ENCODE assay signal across 11 cellular contexts in the genomic region with DNA sequence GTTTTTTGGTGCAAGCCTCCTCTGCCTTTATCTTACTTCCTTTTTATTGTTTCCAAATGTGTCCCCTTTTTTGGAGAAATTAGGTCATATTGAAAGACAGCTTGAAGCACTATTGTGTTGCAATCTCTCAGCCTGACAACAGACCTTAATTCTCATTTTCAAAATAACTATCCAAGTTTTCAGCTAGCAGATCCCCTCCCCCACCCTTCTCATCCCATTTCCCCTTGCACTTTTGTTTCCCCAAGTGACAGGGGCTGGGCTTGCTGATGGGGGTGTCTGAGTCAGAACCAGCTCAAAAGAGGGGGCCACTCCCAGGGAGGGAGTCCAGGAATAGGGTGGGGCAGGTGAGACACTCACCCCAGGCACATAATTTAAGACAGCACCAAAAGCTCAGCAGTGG.
DNase-seq lines count a peak whose midpoint lies in the region; ATAC-seq and TF ChIP-seq lines count a peak whose summit lies in the region.
"Had no signal": no experiment of that assay in that cellular context is flagged by ENCODE, and none has a peak within 500 bp of the region (broad histone marks: within the 10 kb centered on the region; RNA-seq: fewer than 3 reads in every experiment).

No MANE protein-coding gene starts in this region.

- H3K27me3 Mint-ChIP-seq in activated T-cell treated with anti-CD3 and anti-CD28 coated beads, Interleukin-2, amount 50 U/mL, for 72 hours (ENCODE audit: low read depth) = no peaks in the 10 kb centered on the region

- H3K36me3 Mint-ChIP-seq in activated T-cell treated with anti-CD3 and anti-CD28 coated beads, Interleukin-2, amount 50 U/mL, for 72 hours (ENCODE audit: insufficient read depth in 2 of 2) = peaks cover 10 to 11% of the 10 kb centered on the region in 2 donors
- peaks cover 75% of the 10 kb centered on the region for H3K36me3 Mint-ChIP-seq in stimulated activated effector memory CD8-positive, alpha-beta T cell treated with anti-CD3 and anti-CD28 coated beads, Interleukin-12 subunit alpha, Interleukin-12 subunit beta, amount 100 ng/mL, for 72 hours

- TF ChIP-seq EP300 in esophagus muscularis mucosa (IDR thresholded peaks at IDR 0.05) = no peak

- H3K27ac ChIP-seq in RWPE1 = peak overlapping the region; percentile 67
- H3K27ac ChIP-seq in esophagus muscularis mucosa (replicated peaks in 1 of 4) = peak overlapping the region; percentile 25 to 42 (median 36)

- no peak for TF ChIP-seq CTCF in RWPE1 (conservative IDR thresholded peaks at IDR 0.05; ENCODE audit: low read depth)
- TF ChIP-seq CTCF in esophagus muscularis mucosa (IDR thresholded peaks at IDR 0.05) = no peak

- POLR2A ChIA-PET in RWPE1 (lab: Yijun Ruan, JAX; ENCODE audit: low non-redundant PET) (interaction anchor here (1.3 kb wide), 1 partner anchor 13 kb away, joined by 5 read pairs; no protein-coding TSS in a partner anchor), HEK293T (lab: Yijun Ruan, JAX) (no interaction called here)

- peaks cover 48% of the 10 kb centered on the region for H3K4me1 Mint-ChIP-seq in activated T-cell treated with anti-CD3 and anti-CD28 coated beads, Interleukin-2, amount 50 U/mL, for 72 hours (ENCODE audit: low read depth)
- H3K4me1 Mint-ChIP-seq in stimulated activated effector memory CD8-positive, alpha-beta T cell treated with anti-CD3 and anti-CD28 coated beads, Interleukin-12 subunit alpha, Interleukin-12 subunit beta, amount 100 ng/mL, for 72 hours = peaks cover 69% of the 10 kb centered on the region

- DNase-seq in activated T-cell treated with anti-CD3 and anti-CD28 coated beads, Interleukin-2, amount 50 U/mL, for 72 hours = no peak
- DNase-seq in activated T-cell treated with anti-CD3 and anti-CD28 coated beads for 4 hours (no peak), RWPE1 (ENCODE audit: low spot score) (peak; percentile 63), esophagus muscularis mucosa (ENCODE audit: extremely low spot score) (no peak), HEK293T (ENCODE audit: extremely low spot score) (no peak)
- no peak for DNase-seq in stimulated activated effector memory CD8-positive, alpha-beta T cell treated with anti-CD3 and anti-CD28 coated beads, Interleukin-12 subunit alpha, Interleukin-12 subunit beta, amount 100 ng/mL, for 72 hours (ENCODE audit: low spot score in 2 of 2)
- DNase-seq: NCI-H1417 treated with DMSO at 0.1 percent for 48 hours, NCI-H82 had no signal

- no peak for TF ChIP-seq POLR2A in esophagus muscularis mucosa (IDR thresholded peaks at IDR 0.05; ENCODE audit: low read depth)

- peak overlapping the region in 1 of 2 donors; percentile 61 for H3K4me3 Mint-ChIP-seq in activated T-cell treated with anti-CD3 and anti-CD28 coated beads, Interleukin-2, amount 50 U/mL, for 72 hours
- H3K4me3 Mint-ChIP-seq in stimulated activated effector memory CD8-positive, alpha-beta T cell treated with anti-CD3 and anti-CD28 coated beads, Interleukin-12 subunit alpha, Interleukin-12 subunit beta, amount 100 ng/mL, for 72 hours = peak overlapping the region; percentile 94

- H3K36me3 ChIP-seq in esophagus muscularis mucosa = peaks cover 0 to 48% (median 10%) of the 10 kb centered on the region in 4 donors

- no peaks in the 10 kb centered on the region for H3K9me3 ChIP-seq in esophagus muscularis mucosa
- H3K9me3 ChIP-seq: body of pancreas had no signal

- H3K9me3 Mint-ChIP-seq in activated T-cell treated with anti-CD3 and anti-CD28 coated beads, Interleukin-2, amount 50 U/mL, for 72 hours = no peaks in the 10 kb centered on the region
- no peaks in the 10 kb centered on the region for H3K9me3 Mint-ChIP-seq in stimulated activated effector memory CD8-positive, alpha-beta T cell treated with anti-CD3 and anti-CD28 coated beads, Interleukin-12 subunit alpha, Interleukin-12 subunit beta, amount 100 ng/mL, for 72 hours

- no peaks in the 10 kb centered on the region for H3K27me3 ChIP-seq in esophagus muscularis mucosa
- H3K27me3 ChIP-seq: body of pancreas had no signal

- intact Hi-C loops in esophagus muscularis mucosa (cut with DNase I) = no loop called here

- CTCF ChIA-PET in RWPE1 (lab: Yijun Ruan, JAX) = interaction anchor here (0.5 to 0.8 kb wide), 3 partner anchors 19 to 145 kb away, joined by 5 read pairs; no protein-coding TSS in a partner anchor
- CTCF ChIA-PET in HEK293T (lab: Yijun Ruan, JAX) = interaction anchor here (0.9 kb wide), 1 partner anchor 15 kb away, joined by 3 read pairs; no protein-coding TSS in a partner anchor

- H3K27ac Mint-ChIP-seq in activated T-cell treated with anti-CD3 and anti-CD28 coated beads, Interleukin-2, amount 50 U/mL, for 72 hours = peak overlapping the region; percentile 31
- peak overlapping the region; percentile 95 for H3K27ac Mint-ChIP-seq in stimulated activated effector memory CD8-positive, alpha-beta T cell treated with anti-CD3 and anti-CD28 coated beads, Interleukin-12 subunit alpha, Interleukin-12 subunit beta, amount 100 ng/mL, for 72 hours

- no peak for ATAC-seq in activated T-cell treated with anti-CD3 and anti-CD28 coated beads, Interleukin-2, amount 50 U/mL, for 72 hours (replicated peaks in 1 of 2)
- ATAC-seq in stimulated activated effector memory CD8-positive, alpha-beta T cell treated with anti-CD3 and anti-CD28 coated beads, Interleukin-12 subunit alpha, Interleukin-12 subunit beta, amount 100 ng/mL, for 72 hours = no peak
- no peak for ATAC-seq in GM21360 (IDR thresholded peaks at IDR 0.05; ENCODE audit: unreplicated experiment)
- ATAC-seq in GM18907 (IDR thresholded peaks at IDR 0.05; ENCODE audit: unreplicated experiment) = no peak
- ATAC-seq: body of pancreas had no signal

- no peak overlapping the region for H3K4me3 ChIP-seq in esophagus muscularis mucosa
- H3K4me3 ChIP-seq: body of pancreas had no signal

- peaks cover 24 to 27% (median 26%) of the 10 kb centered on the region in 4 donors for H3K4me1 ChIP-seq in esophagus muscularis mucosa
- H3K4me1 ChIP-seq: body of pancreas had no signal

TF ChIP-seq in HEK293T, 16 proteins besides CTCF, POLR2A, EP300 and RAD21:
- no peak for TF ChIP-seq NFRKB (IDR thresholded peaks at IDR 0.05)
- no peak for TF ChIP-seq CTBP1 (IDR thresholded peaks at IDR 0.05; ENCODE audit: borderline replicate concordance)
- no peak for TF ChIP-seq HDGF (IDR thresholded peaks at IDR 0.05; ENCODE audit: borderline replicate concordance)
- no peak for TF ChIP-seq FOXK2 (IDR thresholded peaks at IDR 0.05)
- no peak for TF ChIP-seq ELF4 (IDR thresholded peaks at IDR 0.05)
- TF ChIP-seq SP1 (IDR thresholded peaks at IDR 0.05) = no peak
- TF ChIP-seq, protein P1, sequence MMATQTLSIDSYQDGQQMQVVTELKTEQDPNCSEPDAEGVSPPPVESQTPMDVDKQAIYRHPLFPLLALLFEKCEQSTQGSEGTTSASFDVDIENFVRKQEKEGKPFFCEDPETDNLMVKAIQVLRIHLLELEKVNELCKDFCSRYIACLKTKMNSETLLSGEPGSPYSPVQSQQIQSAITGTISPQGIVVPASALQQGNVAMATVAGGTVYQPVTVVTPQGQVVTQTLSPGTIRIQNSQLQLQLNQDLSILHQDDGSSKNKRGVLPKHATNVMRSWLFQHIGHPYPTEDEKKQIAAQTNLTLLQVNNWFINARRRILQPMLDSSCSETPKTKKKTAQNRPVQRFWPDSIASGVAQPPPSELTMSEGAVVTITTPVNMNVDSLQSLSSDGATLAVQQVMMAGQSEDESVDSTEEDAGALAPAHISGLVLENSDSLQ (IDR thresholded peaks at IDR 0.05) = no peak
